ENCODE assay signal across 8 cellular contexts in genomic region chr20:59222239-59222981, GRCh38. TPM values are rescaled to one million over a fixed set of nuclear protein-coding genes. Genes with fewer than 3 reads are reported as not detected.
DNase-seq lines count a peak whose midpoint lies in the region; ATAC-seq and TF ChIP-seq lines count a peak whose summit lies in the region.

No MANE protein-coding gene starts in this region.

- H3K27ac ChIP-seq in adrenal gland (peak overlapping the region in 2 of 5 donors; percentile 15 to 28), heart right ventricle (peak overlapping the region in 9 of 10 donors; percentile 25 to 84 (median 75))

- no peaks in the 10 kb centered on the region for H3K36me3 Mint-ChIP-seq in type B pancreatic cell

- DNase-seq in D341Med (ENCODE audit: low spot score) = peak; percentile 92
- peak; percentile 71 for DNase-seq in MG63
- peak; percentile 63 for DNase-seq in T follicular helper cell (ENCODE audit: low read depth)
- DNase-seq in adrenal gland = peak; percentile 61 to 88 (median 80)
- DNase-seq in heart right ventricle = peak; percentile 77 to 87
- peak; percentile 93 for DNase-seq in posterior vena cava (ENCODE audit: low spot score)
- DNase-seq in type B pancreatic cell (ENCODE audit: extremely low spot score, unreplicated experiment) = peak; percentile 94

- no peaks in the 10 kb centered on the region for H3K36me3 ChIP-seq in MG63
- no peaks in the 10 kb centered on the region for H3K36me3 ChIP-seq in adrenal gland (replicated peaks in 1 of 2)
- no peaks in the 10 kb centered on the region for H3K36me3 ChIP-seq in heart right ventricle

- H3K4me1 Mint-ChIP-seq in type B pancreatic cell (ENCODE audit: unreplicated experiment) = peaks cover 52% of the 10 kb centered on the region

- ATAC-seq in GM21619 (IDR thresholded peaks at IDR 0.05; ENCODE audit: unreplicated experiment) = peak; percentile 92
- ATAC-seq in heart right ventricle = peak; percentile 85 to 95 (median 93)

- intact Hi-C loops in adrenal gland (cut with DNase I) (loop anchor here (2.0 to 10.0 kb wide), 4 partner anchors 130 to 352 kb away; no protein-coding TSS in a partner anchor), heart right ventricle (cut with DNase I) (loop anchor here in 9 of 10 donors (1.0 to 10.0 kb wide), 15 partner anchors 132 to 568 kb away; partner anchors contain the start of gene STX16 (in 1 of the 9)), posterior vena cava (cut with DNase I) (loop anchor here (5.0 kb wide), 2 partner anchors 135 to 350 kb away; no protein-coding TSS in a partner anchor)

- H3K27me3 ChIP-seq in MG63 (peaks cover 27% of the 10 kb centered on the region), adrenal gland (peaks cover 26% of the 10 kb centered on the region), heart right ventricle (peaks cover 0 to 52% (median 33%) of the 10 kb centered on the region in 7 donors)

- no peak for TF ChIP-seq POLR2A in adrenal gland (IDR thresholded peaks at IDR 0.05)

- peak overlapping the region; percentile 44 for H3K4me3 ChIP-seq in MG63
- H3K4me3 ChIP-seq in adrenal gland = peak overlapping the region in 2 of 4 donors; percentile 33 to 71
- H3K4me3 ChIP-seq in heart right ventricle = peak overlapping the region; percentile 22 to 64 (median 60)

- WGBS in adrenal gland, 4 donors = 1 to 3% (median 2%) methylated on average over 42 to 47 of the region's 47 CpGs
- 1 to 2% methylated on average over 47 of the region's 47 CpGs for WGBS in heart right ventricle, 2 donors

- TF ChIP-seq CTCF in adrenal gland (IDR thresholded peaks at IDR 0.05) (peak; percentile 74 to 94 (median 85)), heart right ventricle (IDR thresholded peaks at IDR 0.05) (peak; percentile 90 to 99 (median 96)), type B pancreatic cell (conservative IDR thresholded peaks at IDR 0.05) (peak; percentile 99)

- H3K9me3 ChIP-seq in MG63 (no peaks in the 10 kb centered on the region; the same call in 1 of the 2 replicates), adrenal gland (replicated peaks in 1 of 3) (no peaks in the 10 kb centered on the region), heart right ventricle (no peaks in the 10 kb centered on the region)

- peaks cover 6 to 22% of the 10 kb centered on the region in 2 donors for H3K4me1 ChIP-seq in adrenal gland (replicated peaks in 1 of 2)
- peaks cover 9 to 28% (median 21%) of the 10 kb centered on the region in 9 donors for H3K4me1 ChIP-seq in heart right ventricle

- H3K9me3 Mint-ChIP-seq in type B pancreatic cell = no peaks in the 10 kb centered on the region

- H3K27me3 Mint-ChIP-seq in type B pancreatic cell = peaks cover 44% of the 10 kb centered on the region

- H3K27ac Mint-ChIP-seq in type B pancreatic cell = peak overlapping the region; percentile 73

- H3K4me3 Mint-ChIP-seq in type B pancreatic cell = peak overlapping the region; percentile 88

RNA-seq across cellular contexts. Expression of gene ZNF831, which starts 58.8 kb away (rescaled TPM):
- not detected in 2 replicates for total RNA-seq in MG63 (2014; rRNA removed; shearing (Covaris generic); ENCODE audit: low replicate concordance)
- total RNA-seq in adrenal gland = under 1 TPM; 0.06 to 0.61 (median 0.16) TPM
- polyA plus RNA-seq in adrenal gland = under 1 TPM; 0.05 to 0.16 (median 0.10) TPM
- total RNA-seq in heart right ventricle = under 1 TPM in 9 of 10 donors, not detected in 1; 0.02 to 0.72 (median 0.17) TPM
- polyA plus RNA-seq in heart right ventricle = under 1 TPM; 0.01 to 0.07 TPM
- total RNA-seq in posterior vena cava = under 1 TPM; 0.37 to 0.57 TPM
- total RNA-seq in type B pancreatic cell (ENCODE audit: low replicate concordance) = not detected in 2 replicates
